Comparison of ENCODE assay signal across 8 cellular contexts in the genomic region with DNA sequence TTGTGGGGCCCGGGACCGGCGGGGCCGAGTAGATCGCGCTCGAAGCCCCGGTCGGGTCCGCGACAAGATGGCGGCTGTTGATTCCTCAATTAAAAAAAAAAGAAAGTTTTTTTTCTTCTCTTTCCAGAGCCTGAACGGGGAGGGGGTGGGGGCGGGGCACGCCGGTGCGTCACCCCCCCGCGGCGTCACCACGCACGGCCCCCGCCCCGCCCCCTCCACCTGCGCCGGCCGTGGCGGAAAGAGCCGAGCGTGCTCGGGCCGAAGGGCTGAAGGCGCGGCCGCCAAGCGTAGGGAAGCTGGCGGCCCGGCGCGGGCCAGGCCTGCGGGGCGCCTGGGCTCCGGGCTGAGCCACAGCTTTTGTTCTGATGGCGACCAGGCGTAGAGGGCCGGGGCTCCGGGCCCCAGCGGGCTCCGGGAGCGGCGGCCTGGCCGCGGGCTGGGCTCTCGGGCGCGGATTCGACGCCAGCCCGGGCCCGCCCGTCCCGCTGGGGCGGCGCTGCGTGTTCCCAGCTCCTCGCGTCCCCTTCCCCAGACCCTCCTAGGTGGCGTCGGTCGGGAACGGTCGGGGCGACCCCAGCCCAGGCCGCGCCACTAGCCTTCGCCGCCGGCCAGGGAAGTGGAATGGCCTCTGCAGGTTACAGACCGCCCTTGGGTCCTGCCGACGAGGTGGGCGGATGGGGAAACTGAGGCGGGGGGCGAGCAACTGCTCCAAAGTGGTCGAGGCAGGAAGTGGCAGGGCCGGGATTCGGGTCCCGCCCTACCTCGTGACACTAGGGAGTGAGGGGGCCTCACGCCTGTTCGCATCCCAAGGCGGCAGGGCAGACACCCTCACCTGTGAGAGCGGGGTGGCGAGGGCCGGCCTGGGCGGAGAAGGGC. TPM values are rescaled to one million over a fixed set of nuclear protein-coding genes. Genes with fewer than 3 reads are reported as not detected.
DNase-seq lines count a peak whose midpoint lies in the region; ATAC-seq, FAIRE-seq and TF ChIP-seq lines count a peak whose summit lies in the region.

CREBBP (minus strand) TSS at position 91 of the 876 bp plus-strand sequence. CDS start 797 bp downstream, outside the sequence.

- no peaks in the 10 kb centered on the region for H3K9me3 ChIP-seq in kidney (ENCODE audit: control insufficient read depth in 1 of 2, low read length in 2 of 2)

- DNase-seq in AG08396 (ENCODE audit: low spot score) (peak; percentile 96), NCI-H446 (lab: John Stamatoyannopoulos, UW) (peak; percentile 65 to 93), cerebellum (ENCODE audit: low spot score) (peak; percentile 94), kidney (peak; percentile 94)
- DNase-seq in activated CD4-positive, CD25-positive, alpha-beta regulatory T cell treated with anti-CD3 and anti-CD28 coated beads, Interleukin-2, amount 50 U/mL, for 72 hours = peak; percentile 91
- peak; percentile 82 to 84 for DNase-seq in stimulated activated CD4-positive, alpha-beta T cell treated with anti-CD3 and anti-CD28 coated beads, Interleukin-15, amount 100 ng/mL, for 1 hour (ENCODE audit: low read depth in 1 of 2, low spot score in 1 of 2)

- H3K4me1 ChIP-seq in kidney (ENCODE audit: control insufficient read depth in 1 of 2, insufficient read depth in 1 of 2, low read depth in 1 of 2, low read length in 2 of 2) = peaks cover 14 to 19% of the 10 kb centered on the region in 2 donors

- peak within 1 kb of the TSS in 1 of 2 donors; percentile 67 for H3K27ac ChIP-seq in kidney (ENCODE audit: low read depth in 2 of 2, low read length in 2 of 2)

- peak; percentile 78 for ATAC-seq in GM19025 (IDR thresholded peaks at IDR 0.05; ENCODE audit: low read depth, unreplicated experiment)
- ATAC-seq in HG03342 (IDR thresholded peaks at IDR 0.05; ENCODE audit: unreplicated experiment) = peak; percentile 80

- no peak for FAIRE-seq in kidney (lab: Jason Lieb, UNC)

- no peaks in the 10 kb centered on the region for H3K36me3 ChIP-seq in kidney (ENCODE audit: control insufficient read depth in 1 of 2, insufficient read depth in 2 of 2, low read length in 2 of 2)

- H3K4me3 ChIP-seq in kidney (ENCODE audit: low read length in 2 of 2) = peak within 1 kb of the TSS; percentile 74 to 90

- no peak for TF ChIP-seq CTCF in kidney (IDR thresholded peaks at IDR 0.05; ENCODE audit: borderline replicate concordance, extremely low read depth, insufficient read depth)

- peak within 1 kb of the TSS; percentile 2 to 60 for H3K9ac ChIP-seq in kidney (ENCODE audit: low read length in 2 of 2)

- intact Hi-C loops in kidney (cut with DNase I) = no loop called here

RNA-seq across cellular contexts. Expression of gene CREBBP, which starts in this region (rescaled TPM):
- total RNA-seq in cerebellum (58.8 TPM), kidney (74.6 TPM)
- polyA plus RNA-seq in kidney (ENCODE audit: insufficient read depth, low read depth, low replicate concordance) = 5.9 TPM
